Comparison of ENCODE assay signal across 9 cellular contexts in the genomic region with DNA sequence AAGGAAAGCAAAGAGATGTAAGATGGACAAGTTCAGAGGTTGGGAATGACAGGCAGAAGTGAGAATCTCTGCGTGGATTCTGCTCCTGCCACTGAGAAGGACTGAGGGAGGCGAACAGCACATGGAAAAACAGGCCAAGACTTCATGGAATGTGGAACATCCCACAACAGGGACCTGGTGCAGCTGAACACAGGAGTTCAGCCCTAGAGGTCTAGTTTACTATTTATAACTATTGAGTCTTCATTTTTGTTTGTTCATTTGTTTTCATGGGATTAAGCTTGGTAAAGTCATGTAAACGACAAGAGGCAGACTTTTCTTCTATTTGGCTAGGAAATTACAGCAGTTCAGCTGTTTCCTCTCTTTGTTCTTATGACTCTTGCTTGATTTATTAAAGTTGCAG.
DNase-seq lines count a peak whose midpoint lies in the region; ATAC-seq, FAIRE-seq and TF ChIP-seq lines count a peak whose summit lies in the region.
"Had no signal": no experiment of that assay in that cellular context is flagged by ENCODE, and none has a peak within 500 bp of the region (broad histone marks: within the 10 kb centered on the region; RNA-seq: fewer than 3 reads in every experiment).

No MANE protein-coding gene starts in this region.

- no peak overlapping the region for H2BK5ac ChIP-seq in mesenchymal stem cell (ENCODE audit: low read depth, low read length, poor library complexity, severe bottlenecking)

- TF ChIP-seq EP300 in esophagus muscularis mucosa (IDR thresholded peaks at IDR 0.05), result no peak

- H3K4ac ChIP-seq in mesenchymal stem cell (ENCODE audit: low read depth in 1 of 2, low read length in 2 of 2), result no peak overlapping the region

- peak overlapping the region in 3 of 4 donors; percentile 2 to 68 (median 38) for H3K27ac ChIP-seq in Peyer's patch
- H3K27ac ChIP-seq in esophagus muscularis mucosa (replicated peaks in 1 of 4), result peak overlapping the region; percentile 81 to 87 (median 84)
- peak overlapping the region; percentile 59 for H3K27ac ChIP-seq in mesenchymal stem cell (ENCODE audit: low read length, poor library complexity, severe bottlenecking)
- H3K27ac ChIP-seq in thoracic aorta, result peak overlapping the region; percentile 23 to 43

- no peak for FAIRE-seq in frontal cortex (lab: Jason Lieb, UNC)

- H3K4me2 ChIP-seq in mesenchymal stem cell (ENCODE audit: low read length, poor library complexity, severe bottlenecking), result peak overlapping the region; percentile 7

- TF ChIP-seq CTCF in Peyer's patch (IDR thresholded peaks at IDR 0.05), result no peak
- no peak for TF ChIP-seq CTCF in esophagus muscularis mucosa (IDR thresholded peaks at IDR 0.05)
- TF ChIP-seq CTCF in thoracic aorta (IDR thresholded peaks at IDR 0.05), result no peak

- no peak overlapping the region for H3K14ac ChIP-seq in mesenchymal stem cell (ENCODE audit: low read length in 2 of 2)

- H3K36me3 ChIP-seq in Peyer's patch (no peaks in the 10 kb centered on the region), esophagus muscularis mucosa (no peaks in the 10 kb centered on the region), mesenchymal stem cell (ENCODE audit: control insufficient read depth in 1 of 2, insufficient read depth in 2 of 2, low read depth in 1 of 2, low read length in 2 of 2) (no peaks in the 10 kb centered on the region), thoracic aorta (no peaks in the 10 kb centered on the region)

- no peaks in the 10 kb centered on the region for H3K27me3 ChIP-seq in Peyer's patch
- H3K27me3 ChIP-seq in esophagus muscularis mucosa, result no peaks in the 10 kb centered on the region
- H3K27me3 ChIP-seq in mesenchymal stem cell (ENCODE audit: control insufficient read depth in 1 of 2, insufficient read depth in 1 of 2, low read length in 2 of 2), result no peaks in the 10 kb centered on the region
- H3K27me3 ChIP-seq in thoracic aorta (replicated peaks; ENCODE audit: insufficient read depth), result no peaks in the 10 kb centered on the region

- H2AFZ ChIP-seq in mesenchymal stem cell (ENCODE audit: low read depth, low read length), result no peak overlapping the region

- H2AK5ac ChIP-seq in mesenchymal stem cell (ENCODE audit: low read length, severe bottlenecking), result no peak overlapping the region

- no peak overlapping the region for H4K91ac ChIP-seq in mesenchymal stem cell (ENCODE audit: low read length)

- no peak overlapping the region for H2BK120ac ChIP-seq in mesenchymal stem cell (ENCODE audit: low read depth, low read length)

- no peak overlapping the region for H3K18ac ChIP-seq in mesenchymal stem cell (ENCODE audit: low read depth in 1 of 2, low read length in 2 of 2)

- H2BK12ac ChIP-seq in mesenchymal stem cell (ENCODE audit: low read length in 2 of 2), result no peak overlapping the region

- peak overlapping the region; percentile 77 for H3K9ac ChIP-seq in mesenchymal stem cell (ENCODE audit: low read length)

- DNase-seq in Peyer's patch, result no peak
- DNase-seq in esophagus muscularis mucosa (ENCODE audit: extremely low spot score), result peak; percentile 62
- DNase-seq in mesenchymal stem cell, result peak; percentile 87
- no peak for DNase-seq in thoracic aorta (ENCODE audit: low spot score)
- no peak for DNase-seq in hippocampal formation (lab: John Stamatoyannopoulos, UW)
- DNase-seq in epidermal melanocyte (ENCODE audit: insufficient read length, low spot score), result no peak
- DNase-seq in frontal cortex (ENCODE audit: low spot score in 2 of 2), result no peak
- DNase-seq: NCI-H226 had no signal

- H3K79me1 ChIP-seq in mesenchymal stem cell (replicated peaks; ENCODE audit: low read length, poor library complexity, severe bottlenecking), result peaks cover 12% of the 10 kb centered on the region

- H2BK15ac ChIP-seq in mesenchymal stem cell (ENCODE audit: low read depth, poor library complexity, severe bottlenecking), result no peak overlapping the region

- no peaks in the 10 kb centered on the region for H3K9me3 ChIP-seq in Peyer's patch
- no peaks in the 10 kb centered on the region for H3K9me3 ChIP-seq in esophagus muscularis mucosa
- no peaks in the 10 kb centered on the region for H3K9me3 ChIP-seq in mesenchymal stem cell (ENCODE audit: control insufficient read depth, low read length)
- no peaks in the 10 kb centered on the region for H3K9me3 ChIP-seq in thoracic aorta

- WGBS in esophagus muscularis mucosa, result 18% methylated on average over 3 of the region's 3 CpGs
- WGBS in mesenchymal stem cell, result 6% methylated on average over 3 of the region's 3 CpGs

- TF ChIP-seq POLR2A in Peyer's patch (IDR thresholded peaks at IDR 0.05) (no peak), esophagus muscularis mucosa (IDR thresholded peaks at IDR 0.05; ENCODE audit: low read depth) (no peak)

- H4K8ac ChIP-seq in mesenchymal stem cell (ENCODE audit: low read length), result no peak overlapping the region

- intact Hi-C loops in esophagus muscularis mucosa (cut with DNase I), result no loop called here

- H3K23ac ChIP-seq in mesenchymal stem cell (ENCODE audit: low read length in 2 of 2), result no peak overlapping the region

- H3K4me1 ChIP-seq in Peyer's patch (peaks cover 0 to 14% (median 0%) of the 10 kb centered on the region in 4 donors), esophagus muscularis mucosa (peaks cover 62 to 85% (median 84%) of the 10 kb centered on the region in 4 donors), mesenchymal stem cell (ENCODE audit: control insufficient read depth, insufficient read depth, low read depth, low read length) (peaks cover 14% of the 10 kb centered on the region), thoracic aorta (ENCODE audit: control insufficient read depth in 1 of 2, low read depth in 2 of 2) (peaks cover 18 to 58% of the 10 kb centered on the region in 2 donors)

- H3K4me3 ChIP-seq in Peyer's patch, result no peak overlapping the region
- no peak overlapping the region for H3K4me3 ChIP-seq in esophagus muscularis mucosa
- peak overlapping the region in 1 of 2 experiments; percentile 7 for H3K4me3 ChIP-seq in mesenchymal stem cell (ENCODE audit: insufficient read depth in 1 of 2, low read depth in 1 of 2, low read length in 2 of 2)
- H3K4me3 ChIP-seq in thoracic aorta, result no peak overlapping the region

- ATAC-seq in thoracic aorta (ENCODE audit: insufficient number of reproducible peaks, low FRiP score, low read depth), result no peak
- ATAC-seq in HG03378 (IDR thresholded peaks at IDR 0.05; ENCODE audit: unreplicated experiment), result no peak

Comparison
In these comparisons a context has a peak if more than half of its experiments do, and no peak if none do; other contexts are left out.
1. DNase-seq: peak in esophagus muscularis mucosa (single experiment) and mesenchymal stem cell (single experiment); none in Peyer's patch (0 of 3), thoracic aorta (single experiment), hippocampal formation (0 of 2), epidermal melanocyte (single experiment) and frontal cortex (0 of 2).
2. H3K27ac ChIP-seq: peak in every context shown above with its lines; median percentile 84 in esophagus muscularis mucosa; 59 in mesenchymal stem cell; 38 in Peyer's patch; 33 in thoracic aorta.